ENCODE assay signal across 12 cellular contexts in genomic region chr5:125349432-125349831, GRCh38.
DNase-seq lines count a peak whose midpoint lies in the region; ATAC-seq and TF ChIP-seq lines count a peak whose summit lies in the region.
"Had no signal": no experiment of that assay in that cellular context is flagged by ENCODE, and none has a peak within 500 bp of the region (broad histone marks: within the 10 kb centered on the region; RNA-seq: fewer than 3 reads in every experiment).

No MANE protein-coding gene starts in this region.

- ATAC-seq in right cardiac atrium (peak; percentile 70 to 73), HG03039 (IDR thresholded peaks at IDR 0.05; ENCODE audit: unreplicated experiment) (no peak)

- H3K9me3 Mint-ChIP-seq in progenitor cell of endocrine pancreas (ENCODE audit: low read depth) (peaks cover 19% of the 10 kb centered on the region), HFFc6 (no peaks in the 10 kb centered on the region)

- H3K27me3 ChIP-seq in brain microvascular endothelial cell (replicated peaks) = no peaks in the 10 kb centered on the region
- no peaks in the 10 kb centered on the region for H3K27me3 ChIP-seq in right cardiac atrium (ENCODE audit: control insufficient read depth, insufficient read depth)
- H3K27me3 ChIP-seq in suprapubic skin = no peaks in the 10 kb centered on the region
- H3K27me3 ChIP-seq: neutrophil, stomach had no signal

- H3K4me3 ChIP-seq in HFF-Myc (replicated peaks; ENCODE audit: low read depth, low read length) (no peak overlapping the region), brain microvascular endothelial cell (ENCODE audit: low read depth, low read length) (no peak overlapping the region), right cardiac atrium (ENCODE audit: low read length) (no peak overlapping the region), suprapubic skin (no peak overlapping the region)
- H3K4me3 ChIP-seq: stomach had no signal

- DNase-seq in HFF-Myc (ENCODE audit: extremely low read depth, low read depth) (peak; percentile 74), brain microvascular endothelial cell (peak; percentile 24), right cardiac atrium (no peak), progenitor cell of endocrine pancreas (ENCODE audit: low spot score, unreplicated experiment) (no peak), suprapubic skin (ENCODE audit: low spot score in 2 of 2) (no peak), HFFc6 (no peak)
- DNase-seq: cerebellar nuclear complex; RPMI8226; stimulated activated CD4-positive, alpha-beta T cell treated with anti-CD3 and anti-CD28 coated beads, Interleukin-2, amount 100 ng/mL, for 24 hours; stomach had no signal

- in situ Hi-C loops in brain microvascular endothelial cell (cut with HindIII; ENCODE audit: low pct_ligation_motif_present, low sequenced_read_pairs) = no loop called here

- no peak for TF ChIP-seq CTCF in HFF-Myc (IDR thresholded peaks at IDR 0.05; ENCODE audit: low read depth, low read length, missing control alignments)
- peak; percentile 28 for TF ChIP-seq CTCF in brain microvascular endothelial cell (IDR thresholded peaks at IDR 0.05; ENCODE audit: low read depth, low read length, missing control alignments)
- TF ChIP-seq CTCF in progenitor cell of endocrine pancreas (IDR thresholded peaks at IDR 0.05; ENCODE audit: unreplicated experiment) = peak; percentile 28
- TF ChIP-seq CTCF in suprapubic skin (IDR thresholded peaks at IDR 0.05) = no peak
- TF ChIP-seq CTCF in HFFc6 (IDR thresholded peaks at IDR 0.05) = no peak

- intact Hi-C loops in right cardiac atrium (cut with DNase I) = no loop called here

- H3K9me3 ChIP-seq in right cardiac atrium (ENCODE audit: control insufficient read depth, low read length) = no peaks in the 10 kb centered on the region
- H3K9me3 ChIP-seq in suprapubic skin = no peaks in the 10 kb centered on the region
- H3K9me3 ChIP-seq: neutrophil, stomach had no signal

- no peaks in the 10 kb centered on the region for H3K27me3 Mint-ChIP-seq in progenitor cell of endocrine pancreas
- H3K27me3 Mint-ChIP-seq in HFFc6 (ENCODE audit: insufficient read depth) = 0 out of 2 replicates have a peak, but pooled peaks cover 2% of the 10 kb centered on the region

- H3K27ac Mint-ChIP-seq in progenitor cell of endocrine pancreas (no peak overlapping the region), HFFc6 (no peak overlapping the region)

- H3K36me3 Mint-ChIP-seq in progenitor cell of endocrine pancreas (ENCODE audit: insufficient read depth) (no peaks in the 10 kb centered on the region), HFFc6 (ENCODE audit: low read depth) (no peaks in the 10 kb centered on the region)

- no peak overlapping the region for H3K27ac ChIP-seq in brain microvascular endothelial cell
- no peak overlapping the region for H3K27ac ChIP-seq in right cardiac atrium (ENCODE audit: low read length)
- no peak overlapping the region for H3K27ac ChIP-seq in suprapubic skin
- H3K27ac ChIP-seq: neutrophil, stomach had no signal

- WGBS in right cardiac atrium = 15% methylated on average over 6 of the region's 6 CpGs
- WGBS in suprapubic skin = 34% methylated on average over 6 of the region's 6 CpGs

- no peaks in the 10 kb centered on the region for H3K4me1 ChIP-seq in right cardiac atrium (ENCODE audit: control insufficient read depth, insufficient read depth, low read length)
- H3K4me1 ChIP-seq in suprapubic skin = peaks cover 5% of the 10 kb centered on the region

- TF ChIP-seq POLR2A in suprapubic skin (IDR thresholded peaks at IDR 0.05) = no peak

- H3K36me3 ChIP-seq in brain microvascular endothelial cell (replicated peaks) (no peaks in the 10 kb centered on the region), suprapubic skin (no peaks in the 10 kb centered on the region)
- H3K36me3 ChIP-seq: neutrophil, stomach had no signal

- H3K4me1 Mint-ChIP-seq in progenitor cell of endocrine pancreas (ENCODE audit: low read depth) (peaks cover 19% of the 10 kb centered on the region), HFFc6 (ENCODE audit: low read depth) (no peaks in the 10 kb centered on the region)

- no peak for TF ChIP-seq EP300 in suprapubic skin (IDR thresholded peaks at IDR 0.05)

- no peak overlapping the region for H3K4me3 Mint-ChIP-seq in progenitor cell of endocrine pancreas (ENCODE audit: low read depth)
- no peak overlapping the region for H3K4me3 Mint-ChIP-seq in HFFc6

Comparison
In these comparisons a context has a peak if more than half of its experiments do, and no peak if none do; other contexts are left out.
1. DNase-seq: peak in HFF-Myc (single experiment) and brain microvascular endothelial cell (single experiment); none in right cardiac atrium (0 of 3), progenitor cell of endocrine pancreas (single experiment), suprapubic skin (0 of 2) and HFFc6 (single experiment).
2. CTCF ChIP-seq: peak in brain microvascular endothelial cell (single experiment) and progenitor cell of endocrine pancreas (single experiment); none in HFF-Myc (single experiment), suprapubic skin (0 of 2) and HFFc6 (single experiment).